In genomic region chr2:200329798-200330197, GRCh38 we compare ENCODE assay signal across 2 cellular contexts.
TF ChIP-seq lines count a peak whose summit lies in the region.

No MANE protein-coding gene starts in this region.

TF ChIP-seq in SK-N-SH treated with all-trans-retinoic acid at 6 μM for 48 hours, 23 proteins besides CTCF, POLR2A, EP300 and RAD21 (continued from another document):
- TF ChIP-seq POU6F1 (CRISPR knock-in tag; IDR thresholded peaks at IDR 0.05; ENCODE audit: borderline replicate concordance, low read depth) (no peak), ZFP3 (CRISPR knock-in tag; IDR thresholded peaks at IDR 0.05) (no peak), TCF4 (CRISPR knock-in tag; IDR thresholded peaks at IDR 0.05; ENCODE audit: borderline replicate concordance) (no peak), OSR1 (CRISPR knock-in tag; IDR thresholded peaks at IDR 0.05) (no peak), CREB5 (CRISPR knock-in tag; IDR thresholded peaks at IDR 0.05; ENCODE audit: low read depth) (no peak), ZC3H10 (CRISPR knock-in tag; IDR thresholded peaks at IDR 0.05) (no peak), ZNF565 (CRISPR knock-in tag; conservative IDR thresholded peaks at IDR 0.05; ENCODE audit: low read depth) (no peak), ZNF8 (CRISPR knock-in tag; IDR thresholded peaks at IDR 0.05) (no peak), ZFP30 (CRISPR knock-in tag; IDR thresholded peaks at IDR 0.05) (no peak), TSHZ2 (CRISPR knock-in tag; IDR thresholded peaks at IDR 0.05) (no peak)

TF ChIP-seq in SK-N-SH, 30 proteins besides CTCF, POLR2A, EP300 and RAD21 (continued from another document):
- TF ChIP-seq REST (IDR thresholded peaks at IDR 0.05; ENCODE audit: low read depth, low read length): no peak
- no peak for TF ChIP-seq SIN3A (IDR thresholded peaks at IDR 0.05; ENCODE audit: borderline replicate concordance, low read depth, low read length)
- no peak for TF ChIP-seq CHD2 (IDR thresholded peaks at IDR 0.05; ENCODE audit: low read length, partially characterized antibody)
- TF ChIP-seq NRF1 (IDR thresholded peaks at IDR 0.05; ENCODE audit: low read depth, low read length): no peak
- TF ChIP-seq IRF3 (IDR thresholded peaks at IDR 0.05; ENCODE audit: low read depth, low read length): no peak
- TF ChIP-seq GATA2 (CRISPR knock-in tag; IDR thresholded peaks at IDR 0.05): no peak
